In genomic region chr17:61452301-61453290, GRCh38 we compare ENCODE assay signal across 1 cellular context.
A peak's percentile ranks its signal among the peaks of the same experiment; 100 is the strongest.
TF ChIP-seq lines count a peak whose summit lies in the region.

Gene TBX4 (plus strand): TSS chr17:61452422. CDS start chr17:61456491, 4,069 bp downstream.

TF ChIP-seq in GM12878, 131 proteins besides CTCF, POLR2A, EP300 and RAD21:
- TF ChIP-seq ETV6 (conservative IDR thresholded peaks at IDR 0.05 in 1 of 2, IDR thresholded peaks at IDR 0.05 in 1 of 2; ENCODE audit: borderline replicate concordance in 1 of 2, low read depth in 1 of 2) (peak in 1 of 2 experiments; percentile 95; a peak in 2 of 4 replicates), SKIL (IDR thresholded peaks at IDR 0.05; ENCODE audit: low read depth, poor library complexity, severe bottlenecking) (no peak), NR2C1 (IDR thresholded peaks at IDR 0.05) (no peak), SUZ12 (IDR thresholded peaks at IDR 0.05; ENCODE audit: unreplicated experiment) (peak; percentile 27), EZH2 (IDR thresholded peaks at IDR 0.05; ENCODE audit: borderline replicate concordance, control insufficient read depth, low read depth, low read length) (0 out of 2 replicates have a peak, but pooled peaks have one; percentile 79)
- TF ChIP-seq, protein P1, sequence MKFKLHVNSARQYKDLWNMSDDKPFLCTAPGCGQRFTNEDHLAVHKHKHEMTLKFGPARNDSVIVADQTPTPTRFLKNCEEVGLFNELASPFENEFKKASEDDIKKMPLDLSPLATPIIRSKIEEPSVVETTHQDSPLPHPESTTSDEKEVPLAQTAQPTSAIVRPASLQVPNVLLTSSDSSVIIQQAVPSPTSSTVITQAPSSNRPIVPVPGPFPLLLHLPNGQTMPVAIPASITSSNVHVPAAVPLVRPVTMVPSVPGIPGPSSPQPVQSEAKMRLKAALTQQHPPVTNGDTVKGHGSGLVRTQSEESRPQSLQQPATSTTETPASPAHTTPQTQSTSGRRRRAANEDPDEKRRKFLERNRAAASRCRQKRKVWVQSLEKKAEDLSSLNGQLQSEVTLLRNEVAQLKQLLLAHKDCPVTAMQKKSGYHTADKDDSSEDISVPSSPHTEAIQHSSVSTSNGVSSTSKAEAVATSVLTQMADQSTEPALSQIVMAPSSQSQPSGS (IDR thresholded peaks at IDR 0.05; ENCODE audit: low read length) = no peak
TF ChIP-seq in GM12878: peak in this region for 3.
